26 cellular contexts compared by ENCODE assay signal in the genomic region with DNA sequence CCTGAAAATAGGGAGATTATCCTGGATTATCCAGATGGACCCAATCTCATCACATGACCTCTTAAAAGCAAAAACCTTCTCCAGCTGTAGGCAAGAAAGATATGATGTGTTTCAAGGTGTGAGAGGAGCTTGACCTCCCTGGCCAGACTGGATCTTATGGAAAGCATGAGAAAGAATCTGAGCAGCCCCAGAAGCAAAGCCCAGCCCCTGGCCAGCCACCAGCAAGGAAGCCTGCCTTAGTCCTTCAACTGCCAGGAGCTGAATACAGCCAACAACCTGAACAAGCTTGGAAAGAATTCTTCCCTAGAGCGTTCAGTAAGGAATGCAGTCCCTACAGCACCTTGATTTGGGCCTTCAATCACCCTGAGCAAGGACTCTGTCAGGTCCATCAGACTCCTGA.
"Had no signal": no experiment of that assay in that cellular context is flagged by ENCODE, and none has a peak within 500 bp of the region (broad histone marks: within the 10 kb centered on the region; RNA-seq: fewer than 3 reads in every experiment).

No MANE protein-coding gene starts in this region.

- H3K9me3 Mint-ChIP-seq: endodermal cell had no signal

- H3K27ac Mint-ChIP-seq: activated CD4-positive, alpha-beta memory T cell treated with anti-CD3 and anti-CD28 coated beads, Interleukin-2, amount 10 ng/mL, durations not matched to agents 7 days and 5 days; activated CD4-positive, alpha-beta T cell treated with anti-CD3 and anti-CD28 coated beads, Interleukin-2, amount 10 ng/mL, durations not matched to agents 7 days and 5 days; activated naive CD8-positive, alpha-beta T cell; activated T-helper 17 cell treated with anti-CD3 and anti-CD28 coated beads, Interleukin-2, amount 50 U/mL, for 72 hours; dendritic cell treated with granulocyte-macrophage colony-stimulating factor and Interleukin-4, amounts not matched to agents 40 ng/mL and 50 ng/mL, for 4 days; endodermal cell; T-helper 1 cell treated with Interleukin-12 subunit alpha and Interleukin-12 subunit beta and Interleukin-4 antibody, amounts not matched to agents 30 μg/mL and 1 μg/mL, for 36 hours had no signal

- H3K27ac ChIP-seq: brain microvascular endothelial cell, coronary artery, dorsolateral prefrontal cortex had no signal

- H3K4me1 Mint-ChIP-seq: activated CD4-positive, alpha-beta memory T cell treated with anti-CD3 and anti-CD28 coated beads, Interleukin-2, amount 10 ng/mL, durations not matched to agents 7 days and 5 days; activated CD4-positive, alpha-beta T cell treated with anti-CD3 and anti-CD28 coated beads, Interleukin-2, amount 10 ng/mL, durations not matched to agents 7 days and 5 days; activated T-helper 17 cell treated with anti-CD3 and anti-CD28 coated beads, Interleukin-2, amount 50 U/mL, for 72 hours; central memory CD8-positive, alpha-beta T cell; endodermal cell had no signal

- H3K27me3 Mint-ChIP-seq: activated CD4-positive, alpha-beta memory T cell treated with anti-CD3 and anti-CD28 coated beads, Interleukin-2, amount 10 ng/mL, durations not matched to agents 7 days and 5 days; activated CD4-positive, alpha-beta T cell treated with anti-CD3 and anti-CD28 coated beads, Interleukin-2, amount 10 ng/mL, durations not matched to agents 7 days and 5 days; activated naive CD8-positive, alpha-beta T cell; activated T-helper 17 cell treated with anti-CD3 and anti-CD28 coated beads, Interleukin-2, amount 50 U/mL, for 72 hours; central memory CD8-positive, alpha-beta T cell; dendritic cell treated with granulocyte-macrophage colony-stimulating factor and Interleukin-4, amounts not matched to agents 40 ng/mL and 50 ng/mL, for 4 days had no signal

- ATAC-seq: activated T-cell treated with anti-CD3 and anti-CD28 coated beads, Interleukin-2, amount 50 U/mL, for 4 hours; activated T-helper 17 cell treated with anti-CD3 and anti-CD28 coated beads, Interleukin-2, amount 50 U/mL, for 72 hours; esophagus mucosa had no signal

- DNase-seq: activated CD4-positive, alpha-beta memory T cell treated with anti-CD3 and anti-CD28 coated beads, Interleukin-2, amount 10 ng/mL, durations not matched to agents 7 days and 5 days; activated CD4-positive, alpha-beta T cell treated with anti-CD3 and anti-CD28 coated beads for 1 hour; activated CD4-positive, alpha-beta T cell treated with anti-CD3 and anti-CD28 coated beads for 4 hours; activated CD4-positive, alpha-beta T cell treated with anti-CD3 and anti-CD28 coated beads, Interleukin-2, amount 10 ng/mL, durations not matched to agents 7 days and 5 days; activated CD4-positive, alpha-beta T cell treated with anti-CD3 and anti-CD28 coated beads, Interleukin-2, amount 50 U/mL, for 4 hours; activated effector memory CD4-positive, alpha-beta T cell treated with Interleukin-2 at 50 U/mL for 16 hours; activated gamma-delta T cell treated with Interleukin-2 at 50 U/mL for 16 hours; activated naive CD4-positive, alpha-beta T cell treated with anti-CD3 and anti-CD28 coated beads, Interleukin-2, amount 50 U/mL, for 16 hours; activated naive CD4-positive, alpha-beta T cell treated with Interleukin-2 at 50 U/mL for 16 hours; activated T-cell treated with anti-CD3 and anti-CD28 coated beads, Interleukin-2, amount 50 U/mL, for 4 hours; amniotic stem cell; anterior cingulate cortex; brain microvascular endothelial cell; dorsolateral prefrontal cortex; effector memory CD4-positive, alpha-beta T cell; endodermal cell; foreskin fibroblast; head of caudate nucleus; T-helper 9 cell had no signal

- H3K4me3 ChIP-seq: coronary artery, dorsolateral prefrontal cortex had no signal

- H3K36me3 Mint-ChIP-seq: activated naive CD8-positive, alpha-beta T cell had no signal

- H3K36me3 ChIP-seq: brain microvascular endothelial cell had no signal

- H3K27me3 ChIP-seq: brain microvascular endothelial cell, dorsolateral prefrontal cortex had no signal

- H3K4me3 Mint-ChIP-seq: activated CD4-positive, alpha-beta memory T cell treated with anti-CD3 and anti-CD28 coated beads, Interleukin-2, amount 10 ng/mL, durations not matched to agents 7 days and 5 days; activated CD4-positive, alpha-beta T cell treated with anti-CD3 and anti-CD28 coated beads, Interleukin-2, amount 10 ng/mL, durations not matched to agents 7 days and 5 days; activated naive CD8-positive, alpha-beta T cell; activated T-cell treated with anti-CD3 and anti-CD28 coated beads, Interleukin-2, amount 50 U/mL, for 4 hours; activated T-helper 17 cell treated with anti-CD3 and anti-CD28 coated beads, Interleukin-2, amount 50 U/mL, for 72 hours; central memory CD8-positive, alpha-beta T cell; dendritic cell treated with granulocyte-macrophage colony-stimulating factor and Interleukin-4, amounts not matched to agents 40 ng/mL and 50 ng/mL, for 4 days; endodermal cell; T-helper 1 cell treated with Interleukin-12 subunit alpha and Interleukin-12 subunit beta and Interleukin-4 antibody, amounts not matched to agents 30 μg/mL and 1 μg/mL, for 36 hours had no signal
